Comparison of ENCODE assay signal across 17 cellular contexts in genomic region chr4:185822791-185823190, GRCh38. TPM values are rescaled to one million over a fixed set of nuclear protein-coding genes. Genes with fewer than 3 reads are reported as not detected.
DNase-seq lines count a peak whose midpoint lies in the region; ATAC-seq, FAIRE-seq and TF ChIP-seq lines count a peak whose summit lies in the region.
"Had no signal": no experiment of that assay in that cellular context is flagged by ENCODE, and none has a peak within 500 bp of the region (broad histone marks: within the 10 kb centered on the region; RNA-seq: fewer than 3 reads in every experiment).

No MANE protein-coding gene starts in this region.

- no peak for TF ChIP-seq POLR2A in H1 (IDR thresholded peaks at IDR 0.05; ENCODE audit: control extremely low read depth in 1 of 2, low read depth in 2 of 2, low read length in 2 of 2)

- no peak for TF ChIP-seq EP300 in H1 (IDR thresholded peaks at IDR 0.05; ENCODE audit: borderline replicate concordance in 1 of 2, low read depth in 2 of 2, low read length in 2 of 2)

- intact Hi-C loops in activated CD4-positive, alpha-beta T cell treated with anti-CD3 and anti-CD28 coated beads, Interleukin-2, amount 10 ng/mL, durations not matched to agents 24 days and 14 days (cut with micrococcal nuclease) = no loop called here
- intact Hi-C loops in posterior vena cava (cut with DNase I) = no loop called here

- H3K14ac ChIP-seq in H1 (ENCODE audit: insufficient read length) = no peak overlapping the region

- WGBS in H1 (ENCODE audit: extremely low coverage in 1 of 2, insufficient coverage in 1 of 2, insufficient read length in 1 of 2, insufficient replicate concordance in 2 of 2, low coverage in 1 of 2, low lambda C conversion rate in 2 of 2, missing lambda C conversion rate in 1 of 2), 2 experiments = 88% methylated on average over 10 of the region's 10 CpGs; no CpG with 5 or more reads in 1 of the 2 experiments
- no CpG with 5 or more reads among the region's 10 CpGs for WGBS in mesendoderm (ENCODE audit: extremely low coverage, insufficient coverage, low lambda C conversion rate)

- no peak overlapping the region for H4K5ac ChIP-seq in H1 (ENCODE audit: insufficient read length, low read depth, low read length)
- H4K5ac ChIP-seq in mesendoderm (ENCODE audit: low read length) = no peak overlapping the region

- H3K36me3 Mint-ChIP-seq in activated CD4-positive, alpha-beta T cell treated with anti-CD3 and anti-CD28 coated beads, Interleukin-2, amount 10 ng/mL, durations not matched to agents 24 days and 14 days (ENCODE audit: low read depth) = no peaks in the 10 kb centered on the region
- H3K36me3 Mint-ChIP-seq in activated CD4-positive, alpha-beta T cell treated with anti-CD3 and anti-CD28 coated beads, Interleukin-2, amount 10 ng/mL, durations not matched to agents 7 days and 5 days (ENCODE audit: low read depth) = no peaks in the 10 kb centered on the region
- H3K36me3 Mint-ChIP-seq: IgD-negative memory B cell had no signal

- CTCF ChIA-PET in activated CD4-positive, alpha-beta T cell treated with anti-CD3 and anti-CD28 coated beads, Interleukin-2, amount 10 ng/mL, durations not matched to agents 7 days and 5 days (lab: Charles Lee) = no interaction called here
- CTCF ChIA-PET in H1 (lab: Charles Lee; ENCODE audit: partially characterized antibody) = interaction anchor here (0.6 kb wide), 1 partner anchor 186 kb away, joined by 3 read pairs; no protein-coding TSS in a partner anchor

- H2BK120ac ChIP-seq in H1 (replicated peaks; ENCODE audit: low read depth, low read length) = peak overlapping the region; percentile 75
- peak overlapping the region; percentile 29 for H2BK120ac ChIP-seq in mesendoderm (ENCODE audit: low read depth, low read length)

- H2AK5ac ChIP-seq in H1 (ENCODE audit: low read depth, low read length) (no peak overlapping the region), mesendoderm (ENCODE audit: low read length) (no peak overlapping the region)

- peak overlapping the region; percentile 64; the same call in 1 of the 2 replicates for H2BK12ac ChIP-seq in H1 (ENCODE audit: low read depth, low read length)

- H3K23ac ChIP-seq in H1 (ENCODE audit: insufficient read length) (no peak overlapping the region), mesendoderm (ENCODE audit: low read length) (no peak overlapping the region)

- POLR2A ChIA-PET in activated CD4-positive, alpha-beta T cell treated with anti-CD3 and anti-CD28 coated beads, Interleukin-2, amount 10 ng/mL, durations not matched to agents 7 days and 5 days (lab: Charles Lee) = no interaction called here
- POLR2A ChIA-PET in H1 (lab: Charles Lee; ENCODE audit: partially characterized antibody) = interaction anchor here (0.6 to 1.6 kb wide), 5 partner anchors 13 to 193 kb away, joined by 3 to 4 read pairs (median 3); no protein-coding TSS in a partner anchor

- H3K27ac Mint-ChIP-seq in activated CD4-positive, alpha-beta T cell treated with anti-CD3 and anti-CD28 coated beads, Interleukin-2, amount 10 ng/mL, durations not matched to agents 24 days and 14 days = no peak overlapping the region
- H3K27ac Mint-ChIP-seq in activated CD4-positive, alpha-beta T cell treated with anti-CD3 and anti-CD28 coated beads, Interleukin-2, amount 10 ng/mL, durations not matched to agents 7 days and 5 days = no peak overlapping the region
- H3K27ac Mint-ChIP-seq: IgD-negative memory B cell had no signal

- peak overlapping the region; percentile 84; the same call in 1 of the 2 replicates for H2AFZ ChIP-seq in H1 (ENCODE audit: low read length)

- TF ChIP-seq CTCF in H1 (IDR thresholded peaks at IDR 0.05; ENCODE audit: control extremely low read depth in 1 of 3, insufficient read depth in 1 of 3, low read depth in 1 of 3, low read length in 3 of 3) = no peak

- H4K20me1 ChIP-seq in H1 (replicated peaks in 1 of 2; ENCODE audit: control insufficient read depth in 1 of 2, insufficient read depth in 2 of 2, low read length in 2 of 2) = no peaks in the 10 kb centered on the region
- H4K20me1 ChIP-seq: BLaER1 had no signal

- FAIRE-seq in H1 (lab: Jason Lieb, UNC) = peak; percentile 93
- FAIRE-seq: GM18507 had no signal

- H3K4me1 ChIP-seq in H1 (replicated peaks in 1 of 4; ENCODE audit: control insufficient read depth in 3 of 4, insufficient read depth in 4 of 4, low read length in 3 of 4) = peaks cover 0 to 9% (median 2%) of the 10 kb centered on the region in 4 experiments; a peak in 5 of 7 replicates
- peaks cover 7% of the 10 kb centered on the region for H3K4me1 ChIP-seq in mesendoderm (ENCODE audit: control insufficient read depth, low read depth, low read length)

- TF ChIP-seq RAD21 in H1 (IDR thresholded peaks at IDR 0.05 in 1 of 2, conservative IDR thresholded peaks at IDR 0.05 in 1 of 2; ENCODE audit: low read depth in 2 of 2, low read length in 2 of 2) = no peak

- H3K27ac ChIP-seq in H1 (ENCODE audit: low read depth, low read length) (no peak overlapping the region), mesendoderm (ENCODE audit: low read depth, low read length) (no peak overlapping the region)
- H3K27ac ChIP-seq: 22Rv1, BLaER1 had no signal

- H3K27me3 Mint-ChIP-seq in activated CD4-positive, alpha-beta T cell treated with anti-CD3 and anti-CD28 coated beads, Interleukin-2, amount 10 ng/mL, durations not matched to agents 24 days and 14 days = no peaks in the 10 kb centered on the region
- H3K27me3 Mint-ChIP-seq in activated CD4-positive, alpha-beta T cell treated with anti-CD3 and anti-CD28 coated beads, Interleukin-2, amount 10 ng/mL, durations not matched to agents 7 days and 5 days = no peaks in the 10 kb centered on the region

- peak overlapping the region; percentile 96 for H2BK20ac ChIP-seq in H1 (ENCODE audit: low read length)

- H3K27me3 ChIP-seq in H1 (replicated peaks in 1 of 4; ENCODE audit: control insufficient read depth in 3 of 4, extremely low read depth in 1 of 4, insufficient read depth in 3 of 4, low read length in 3 of 4) (no peaks in the 10 kb centered on the region; a peak in 1 of 7 replicates), mesendoderm (ENCODE audit: insufficient read depth, low read length, poor library complexity) (no peaks in the 10 kb centered on the region)
- H3K27me3 ChIP-seq: BLaER1 had no signal

- H3K4ac ChIP-seq in H1 (replicated peaks; ENCODE audit: insufficient read length, low read depth, low read length) (no peak overlapping the region), mesendoderm (ENCODE audit: low read depth, low read length) (peak overlapping the region; percentile 71)

- DNase-seq in activated CD4-positive, alpha-beta T cell treated with anti-CD3 and anti-CD28 coated beads, Interleukin-2, amount 10 ng/mL, durations not matched to agents 24 days and 14 days = peak; percentile 19
- DNase-seq in activated CD4-positive, alpha-beta T cell treated with anti-CD3 and anti-CD28 coated beads, Interleukin-2, amount 10 ng/mL, durations not matched to agents 7 days and 5 days = no peak
- DNase-seq in H1 (ENCODE audit: low read depth in 1 of 2, low spot score in 2 of 2) (no peak), mesendoderm (peak; percentile 91), ACHN (no peak), posterior vena cava (ENCODE audit: low spot score) (no peak)
- DNase-seq: AML-193, DMS53, GF-D8, KG1 had no signal

- H3K4me3 Mint-ChIP-seq in activated CD4-positive, alpha-beta T cell treated with anti-CD3 and anti-CD28 coated beads, Interleukin-2, amount 10 ng/mL, durations not matched to agents 24 days and 14 days = no peak overlapping the region
- H3K4me3 Mint-ChIP-seq in activated CD4-positive, alpha-beta T cell treated with anti-CD3 and anti-CD28 coated beads, Interleukin-2, amount 10 ng/mL, durations not matched to agents 7 days and 5 days = no peak overlapping the region

- H3K9me3 ChIP-seq in H1 (ENCODE audit: insufficient read depth in 2 of 2, low read depth in 1 of 2, low read length in 1 of 2) = no peaks in the 10 kb centered on the region; a peak in 1 of 4 replicates
- H3K9me3 ChIP-seq: BLaER1 had no signal

- H3K4me2 ChIP-seq in H1 (ENCODE audit: insufficient read depth in 1 of 2, low read depth in 2 of 2, low read length in 2 of 2) = no peak overlapping the region
- no peak overlapping the region for H3K4me2 ChIP-seq in mesendoderm (ENCODE audit: low read length)
- H3K4me2 ChIP-seq: BLaER1 had no signal

- H3K56ac ChIP-seq in H1 (replicated peaks; ENCODE audit: insufficient read length, low read depth, low read length) = no peak overlapping the region
- peak overlapping the region; percentile 49 for H3K56ac ChIP-seq in mesendoderm (ENCODE audit: low read length)

- in situ Hi-C loops in ACHN (cut with HindIII; ENCODE audit: low pct_ligation_motif_present, low pct_unique_long_range_greater_than_20kb, low sequenced_read_pairs) = no loop called here

- H3K9ac ChIP-seq in H1 (replicated peaks in 1 of 4; ENCODE audit: extremely low read depth in 1 of 4, low read depth in 3 of 4, low read length in 3 of 4) = 0 out of 7 replicates have a peak overlapping the region, but pooled peaks of 1 of the 4 experiments have one; percentile 28
- no peak overlapping the region for H3K9ac ChIP-seq in mesendoderm (ENCODE audit: low read length)
- H3K9ac ChIP-seq: BLaER1 had no signal

- H3K4me1 Mint-ChIP-seq in activated CD4-positive, alpha-beta T cell treated with anti-CD3 and anti-CD28 coated beads, Interleukin-2, amount 10 ng/mL, durations not matched to agents 24 days and 14 days = no peaks in the 10 kb centered on the region
- no peaks in the 10 kb centered on the region for H3K4me1 Mint-ChIP-seq in activated CD4-positive, alpha-beta T cell treated with anti-CD3 and anti-CD28 coated beads, Interleukin-2, amount 10 ng/mL, durations not matched to agents 7 days and 5 days
- H3K4me1 Mint-ChIP-seq: IgD-negative memory B cell had no signal

- H2BK15ac ChIP-seq in H1 (ENCODE audit: low read length) (no peak overlapping the region), mesendoderm (replicated peaks; ENCODE audit: low read depth) (no peak overlapping the region)

- H3K4me3 ChIP-seq in H1 (ENCODE audit: extremely low read depth in 1 of 4, insufficient read depth in 2 of 4, low read depth in 3 of 4, low read length in 4 of 4) = no peak overlapping the region
- no peak overlapping the region for H3K4me3 ChIP-seq in mesendoderm (ENCODE audit: low read length)
- H3K4me3 ChIP-seq: BLaER1 had no signal

- peaks cover 8% of the 10 kb centered on the region; the same call in 1 of the 2 replicates for H3K23me2 ChIP-seq in H1 (ENCODE audit: low read depth, low read length)

- H3K36me3 ChIP-seq in H1 (ENCODE audit: control insufficient read depth in 2 of 4, insufficient read depth in 4 of 4, low read length in 3 of 4) = no peaks in the 10 kb centered on the region
- no peaks in the 10 kb centered on the region for H3K36me3 ChIP-seq in mesendoderm (ENCODE audit: control insufficient read depth, insufficient read depth, low read length)
- H3K36me3 ChIP-seq: BLaER1 had no signal

- H3K18ac ChIP-seq in H1 (ENCODE audit: extremely low read depth, low read length) (no peak overlapping the region), mesendoderm (ENCODE audit: low read length) (peak overlapping the region; percentile 43)

- ATAC-seq in GM18502 (IDR thresholded peaks at IDR 0.05; ENCODE audit: poor library complexity, unreplicated experiment) = no peak
- ATAC-seq: HCT116 had no signal

- H3K79me1 ChIP-seq in H1 (ENCODE audit: low read depth, low read length) (no peaks in the 10 kb centered on the region), mesendoderm (ENCODE audit: low read length) (no peaks in the 10 kb centered on the region)

- H3K79me2 ChIP-seq in H1 (ENCODE audit: control insufficient read depth in 1 of 2, insufficient read depth in 2 of 2, low read length in 2 of 2) (no peaks in the 10 kb centered on the region), mesendoderm (ENCODE audit: control insufficient read depth, insufficient read depth, low read length) (no peaks in the 10 kb centered on the region)

- no peak overlapping the region for H4K91ac ChIP-seq in H1 (replicated peaks; ENCODE audit: insufficient read length, low read length)

- no peaks in the 10 kb centered on the region for H3K9me3 Mint-ChIP-seq in activated CD4-positive, alpha-beta T cell treated with anti-CD3 and anti-CD28 coated beads, Interleukin-2, amount 10 ng/mL, durations not matched to agents 24 days and 14 days
- no peaks in the 10 kb centered on the region for H3K9me3 Mint-ChIP-seq in activated CD4-positive, alpha-beta T cell treated with anti-CD3 and anti-CD28 coated beads, Interleukin-2, amount 10 ng/mL, durations not matched to agents 7 days and 5 days

- H4K8ac ChIP-seq in H1 (ENCODE audit: extremely low read depth, insufficient read depth, low read length) = no peak overlapping the region
- H4K8ac ChIP-seq in mesendoderm (ENCODE audit: low read depth, low read length) = no peak overlapping the region

- no peak overlapping the region; the same call in 1 of the 2 replicates for H2BK5ac ChIP-seq in H1 (ENCODE audit: low read depth, low read length)
- peak overlapping the region; percentile 81 for H2BK5ac ChIP-seq in mesendoderm (ENCODE audit: low read length)

RNA-seq across cellular contexts. Expression of gene SORBS2, which starts 10.8 kb away (rescaled TPM):
- total RNA-seq in activated CD4-positive, alpha-beta T cell treated with anti-CD3 and anti-CD28 coated beads, Interleukin-2, amount 10 ng/mL, durations not matched to agents 24 days and 14 days = not detected in 2 replicates
- not detected for total RNA-seq in activated CD4-positive, alpha-beta T cell treated with anti-CD3 and anti-CD28 coated beads, Interleukin-2, amount 10 ng/mL, durations not matched to agents 7 days and 5 days
- total RNA-seq in H1 (2021; fragmentation: NEBNext Ultra II Directional; extraction: Animal tissue kit (Norgen Biotek cat#: 25700)) = 73.0 and 75.8 TPM in 2 replicates
- polyA plus RNA-seq in H1 (2011; rRNA removed) = 37.4 and 87.1 TPM in 2 replicates
- 34.5 TPM for polyA plus RNA-seq in H1 (2011; cell fraction: cytosol; rRNA removed)
- 96.7 TPM for polyA plus RNA-seq in H1 (2011; cell fraction: nucleus; rRNA removed)
- 46.3 to 72.9 TPM (median 63.2 TPM) in 4 replicates for polyA plus RNA-seq in H1 (2012, experiment 1 of 2)
- 12.5 TPM for polyA plus RNA-seq in H1 (2012, experiment 2 of 2)
- polyA plus RNA-seq in H1 (2013, experiment 1 of 2) = 80.9 TPM
- polyA plus RNA-seq in H1 (2013, experiment 2 of 2) = 79.9 TPM
- polyA minus RNA-seq in H1 (2011; rRNA and poly(A)+ RNA removed) = 136 and 328 TPM in 2 replicates
- polyA minus RNA-seq in H1 (2011; cell fraction: cytosol; rRNA and poly(A)+ RNA removed) = 49.0 TPM
- polyA minus RNA-seq in H1 (2011; cell fraction: nucleus; rRNA and poly(A)+ RNA removed) = 200 TPM
- 0.67 TPM for polyA plus RNA-seq in mesendoderm (2013, experiment 1 of 2)
- 0.76 TPM for polyA plus RNA-seq in mesendoderm (2013, experiment 2 of 2)
- total RNA-seq in posterior vena cava = 100 to 1,000 TPM; 139 to 166 TPM
- total RNA-seq: A673 had no signal
- polyA plus RNA-seq: IgD-negative memory B cell had no signal

Comparison
In these comparisons a context has a peak if more than half of its experiments do, and no peak if none do; other contexts are left out.
1. DNase-seq: peak in activated CD4-positive, alpha-beta T cell treated with anti-CD3 and anti-CD28 coated beads, Interleukin-2, amount 10 ng/mL, durations not matched to agents 24 days and 14 days (single experiment) and mesendoderm (single experiment); none in activated CD4-positive, alpha-beta T cell treated with anti-CD3 and anti-CD28 coated beads, Interleukin-2, amount 10 ng/mL, durations not matched to agents 7 days and 5 days (single experiment), H1 (0 of 2), ACHN (single experiment) and posterior vena cava (single experiment).
2. RNA of gene SORBS2, which starts 10.8 kb away (total RNA-seq): 139 to 166 TPM in posterior vena cava and 73.0 to 75.8 TPM in H1; not detected in activated CD4-positive, alpha-beta T cell treated with anti-CD3 and anti-CD28 coated beads, Interleukin-2, amount 10 ng/mL, durations not matched to agents 24 days and 14 days and not detected in activated CD4-positive, alpha-beta T cell treated with anti-CD3 and anti-CD28 coated beads, Interleukin-2, amount 10 ng/mL, durations not matched to agents 7 days and 5 days; every median in the first group is over 10 times any median in the second.